Comparison of ENCODE assay signal across 8 cellular contexts in the genomic region with DNA sequence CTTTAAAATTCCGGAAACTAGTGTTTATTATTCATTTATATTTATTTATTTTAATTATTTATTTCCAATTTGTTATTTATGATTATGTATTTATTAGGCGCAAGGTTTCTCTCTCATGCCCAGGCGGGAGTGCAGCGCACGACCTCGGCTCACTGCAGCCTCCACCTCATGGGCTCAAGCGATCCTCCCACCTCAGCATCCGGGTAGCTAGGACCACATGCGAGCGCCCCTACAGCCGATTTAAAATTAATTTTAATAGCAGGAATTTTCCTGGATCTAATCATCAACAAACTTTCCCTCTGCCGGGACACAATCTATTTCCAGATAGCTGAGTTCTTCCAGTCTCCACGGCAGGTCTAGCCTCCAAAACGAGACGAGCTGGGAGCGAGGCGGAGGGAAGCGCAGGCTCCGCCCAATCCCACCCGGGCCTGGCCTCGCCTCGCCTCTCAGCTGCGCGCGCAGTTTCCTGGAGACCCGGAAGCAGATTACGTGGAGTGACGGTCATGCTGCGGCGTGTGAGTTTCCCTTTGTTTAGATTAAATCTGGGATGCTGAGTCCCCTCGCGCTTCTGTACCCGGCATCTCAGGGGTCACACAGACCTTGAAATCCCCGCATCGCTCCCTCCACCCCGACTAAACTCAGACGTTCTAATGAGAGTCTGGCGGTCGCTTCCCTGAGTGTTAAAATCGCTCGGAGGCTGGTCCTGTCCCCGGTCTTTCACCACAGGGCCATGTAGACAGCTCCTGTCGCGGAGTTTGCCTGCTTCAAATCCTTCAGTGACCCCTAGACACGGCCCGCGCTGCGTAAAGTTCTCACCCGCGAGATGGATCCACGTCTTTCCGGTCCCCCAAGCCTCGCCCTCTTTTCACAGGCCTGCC. TPM values are rescaled to one million over a fixed set of nuclear protein-coding genes. Genes with fewer than 3 reads are reported as not detected.
DNase-seq lines count a peak whose midpoint lies in the region; ATAC-seq and TF ChIP-seq lines count a peak whose summit lies in the region.

TSS of gene ZNF880 (plus strand) at position 461 of the 878 bp plus-strand sequence. CDS start at position 504, 43 bp downstream.

- intact Hi-C loops in ascending aorta (cut with DNase I) = loop anchor here (1.0 to 2.0 kb wide), 2 partner anchors 33 to 158 kb away; partner anchors contain the start of genes ZNF610 and ZNF808
- intact Hi-C loops in right cardiac atrium (cut with DNase I) = no loop called here
- intact Hi-C loops in upper lobe of right lung (cut with DNase I) = no loop called here

- peak within 1 kb of the TSS; percentile 87 for H3K4me3 Mint-ChIP-seq in T-helper 2 cell treated with Interferon-gamma antibody and Interleukin-4, amounts not matched to agents 5 μg/mL and 100 μg/mL, for 36 hours

- peak within 1 kb of the TSS; percentile 84 for H3K27ac ChIP-seq in HUES6 (ENCODE audit: low read depth, low read length)
- peak within 1 kb of the TSS; percentile 97 to 100 for H3K27ac ChIP-seq in ascending aorta
- H3K27ac ChIP-seq in right cardiac atrium (ENCODE audit: low read length) = peak within 1 kb of the TSS; percentile 98
- H3K27ac ChIP-seq in upper lobe of right lung = peak within 1 kb of the TSS; percentile 96

- H3K36me3 Mint-ChIP-seq in T-helper 2 cell treated with Interferon-gamma antibody and Interleukin-4, amounts not matched to agents 5 μg/mL and 100 μg/mL, for 36 hours (ENCODE audit: low read depth) = peaks cover 44% of the 10 kb centered on the region

- DNase-seq in T-helper 2 cell treated with Interferon-gamma antibody and Interleukin-4, amounts not matched to agents 5 μg/mL and 100 μg/mL, for 36 hours (ENCODE audit: low spot score) = peak; percentile 81
- peak; percentile 55 to 95 for DNase-seq in ascending aorta (ENCODE audit: low spot score in 2 of 2)
- peak; percentile 96 to 98 (median 98) for DNase-seq in right cardiac atrium
- DNase-seq in pulmonary artery endothelial cell (ENCODE audit: low read depth, low spot score) = peak; percentile 74
- peak; percentile 95 for DNase-seq in upper lobe of right lung

- peak; percentile 81 for ATAC-seq in GM18511 (IDR thresholded peaks at IDR 0.05; ENCODE audit: unreplicated experiment)
- peak; percentile 100 for ATAC-seq in right cardiac atrium
- peak; percentile 100 for ATAC-seq in upper lobe of right lung
- ATAC-seq in HG02885 (IDR thresholded peaks at IDR 0.05; ENCODE audit: poor library complexity, unreplicated experiment) = no peak

- 2% methylated on average over 53 of the region's 53 CpGs for WGBS in right cardiac atrium

- H3K36me3 ChIP-seq in HUES6 (ENCODE audit: control insufficient read depth, insufficient read depth, low read length) (peaks cover 30% of the 10 kb centered on the region), ascending aorta (peaks cover 23 to 42% of the 10 kb centered on the region in 2 donors), upper lobe of right lung (peaks cover 16% of the 10 kb centered on the region)

- H3K27me3 ChIP-seq in HUES6 (ENCODE audit: control insufficient read depth, insufficient read depth, low read length) (no peaks in the 10 kb centered on the region), ascending aorta (no peaks in the 10 kb centered on the region), right cardiac atrium (ENCODE audit: control insufficient read depth, insufficient read depth) (no peaks in the 10 kb centered on the region), upper lobe of right lung (no peaks in the 10 kb centered on the region)

- H3K4me1 ChIP-seq in HUES6 (ENCODE audit: control insufficient read depth, insufficient read depth, low read length) (no peaks in the 10 kb centered on the region), ascending aorta (peaks cover 0 to 4% of the 10 kb centered on the region in 2 donors), right cardiac atrium (ENCODE audit: control insufficient read depth, insufficient read depth, low read length) (no peaks in the 10 kb centered on the region), upper lobe of right lung (peaks cover 7% of the 10 kb centered on the region)

- no peaks in the 10 kb centered on the region for H3K27me3 Mint-ChIP-seq in T-helper 2 cell treated with Interferon-gamma antibody and Interleukin-4, amounts not matched to agents 5 μg/mL and 100 μg/mL, for 36 hours (ENCODE audit: low read depth)

- peaks cover 4% of the 10 kb centered on the region for H3K4me1 Mint-ChIP-seq in T-helper 2 cell treated with Interferon-gamma antibody and Interleukin-4, amounts not matched to agents 5 μg/mL and 100 μg/mL, for 36 hours (ENCODE audit: low read depth)

- TF ChIP-seq CTCF in ascending aorta (IDR thresholded peaks at IDR 0.05) (peak in 2 of 3 experiments; percentile 7 to 13), upper lobe of right lung (IDR thresholded peaks at IDR 0.05) (no peak)

- H3K9me3 ChIP-seq in HUES6 (ENCODE audit: control insufficient read depth, insufficient read depth, low read depth, low read length) = peaks cover 43% of the 10 kb centered on the region
- peaks cover 26 to 66% of the 10 kb centered on the region in 2 donors for H3K9me3 ChIP-seq in ascending aorta
- peaks cover 6% of the 10 kb centered on the region for H3K9me3 ChIP-seq in right cardiac atrium (ENCODE audit: control insufficient read depth, low read length)
- peaks cover 38% of the 10 kb centered on the region for H3K9me3 ChIP-seq in upper lobe of right lung

- H3K9me3 Mint-ChIP-seq in T-helper 2 cell treated with Interferon-gamma antibody and Interleukin-4, amounts not matched to agents 5 μg/mL and 100 μg/mL, for 36 hours = peaks cover 70% of the 10 kb centered on the region

- H3K9ac ChIP-seq in HUES6 (ENCODE audit: low read length) = peak within 1 kb of the TSS; percentile 69

- peak within 1 kb of the TSS; percentile 94 for H3K27ac Mint-ChIP-seq in T-helper 2 cell treated with Interferon-gamma antibody and Interleukin-4, amounts not matched to agents 5 μg/mL and 100 μg/mL, for 36 hours

- H3K4me3 ChIP-seq in HUES6 (ENCODE audit: low read depth, low read length) (peak within 1 kb of the TSS; percentile 70), ascending aorta (peak within 1 kb of the TSS; percentile 78 to 94), right cardiac atrium (ENCODE audit: low read length) (peak within 1 kb of the TSS; percentile 95), upper lobe of right lung (peak within 1 kb of the TSS; percentile 74)

RNA-seq across cellular contexts. Expression of gene ZNF880, which starts in this region (rescaled TPM):
- 21.5 TPM for total RNA-seq in ascending aorta
- total RNA-seq in right cardiac atrium = 10 to 100 TPM; 18.1 to 24.1 (median 20.9) TPM
- 18.3 TPM for polyA plus RNA-seq in right cardiac atrium
- 14.3 and 16.9 TPM in 2 replicates for total RNA-seq in pulmonary artery endothelial cell
- total RNA-seq in upper lobe of right lung = 17.8 TPM
